In genomic region chr17:13418891-13419290, GRCh38 we compare ENCODE assay signal across 22 cellular contexts.
DNase-seq lines count a peak whose midpoint lies in the region; ATAC-seq, FAIRE-seq and TF ChIP-seq lines count a peak whose summit lies in the region.
"Had no signal": no experiment of that assay in that cellular context is flagged by ENCODE, and none has a peak within 500 bp of the region (broad histone marks: within the 10 kb centered on the region; RNA-seq: fewer than 3 reads in every experiment).

No MANE protein-coding gene starts in this region.

- TF ChIP-seq RAD21 in IMR-90 (IDR thresholded peaks at IDR 0.05; ENCODE audit: low read length) = no peak

- DNase-seq in Caco-2 = no peak
- peak; percentile 45 for DNase-seq in IMR-90
- DNase-seq in RPMI7951 (ENCODE audit: low read depth) = peak; percentile 5
- peak; percentile 39 for DNase-seq in bronchial epithelial cell (ENCODE audit: low read depth)
- no peak for DNase-seq in substantia nigra (lab: John Stamatoyannopoulos, UW)
- no peak for DNase-seq in C1 segment of cervical spinal cord (lab: John Stamatoyannopoulos, UW)
- no peak for DNase-seq in mesendoderm
- DNase-seq: 8988T; CD8-positive, alpha-beta T cell; DMS 273 treated with DMSO at 0.1 percent for 48 hours; DMS53; DND-41; EL; HFFc6 had no signal

- H3K56ac ChIP-seq in IMR-90 (ENCODE audit: extremely low read depth, insufficient read depth, low read length) (no peak overlapping the region), mesendoderm (ENCODE audit: low read length) (no peak overlapping the region)

- ATAC-seq in IMR-90 (ENCODE audit: low read depth) = 0 out of 2 replicates have a peak, but pooled peaks have one; percentile 18
- no peak for ATAC-seq in GM19023 (IDR thresholded peaks at IDR 0.05; ENCODE audit: unreplicated experiment)
- ATAC-seq: CD8-positive, alpha-beta T cell; GM12878; HCT116 had no signal

- peak overlapping the region; percentile 50 for H2BK120ac ChIP-seq in IMR-90 (ENCODE audit: low read depth, low read length)
- H2BK120ac ChIP-seq in mesendoderm (ENCODE audit: low read depth, low read length) = no peak overlapping the region

- TF ChIP-seq CTCF in Caco-2 (IDR thresholded peaks at IDR 0.05; ENCODE audit: insufficient read depth in 1 of 2, low read depth in 1 of 2, low read length in 1 of 2, severe bottlenecking in 1 of 2, unreplicated experiment in 1 of 2) = no peak
- TF ChIP-seq CTCF in IMR-90 (conservative IDR thresholded peaks at IDR 0.05; ENCODE audit: low read depth, low read length) = no peak
- TF ChIP-seq CTCF in bronchial epithelial cell (IDR thresholded peaks at IDR 0.05; ENCODE audit: insufficient read depth, low read length, severe bottlenecking) = no peak

- H2AK9ac ChIP-seq in IMR-90 (replicated peaks; ENCODE audit: low read depth, low read length, poor library complexity) = no peak overlapping the region

- H3K4ac ChIP-seq in IMR-90 (ENCODE audit: low read depth, low read length) (no peak overlapping the region), mesendoderm (ENCODE audit: low read depth, low read length) (no peak overlapping the region)

- H2AK5ac ChIP-seq in IMR-90 (ENCODE audit: low read depth, low read length) (peak overlapping the region; percentile 52; the same call in 1 of the 2 replicates), mesendoderm (ENCODE audit: low read length) (no peak overlapping the region)

- H4K20me1 ChIP-seq in IMR-90 (ENCODE audit: insufficient read depth, low read length) = no peaks in the 10 kb centered on the region
- H4K20me1 ChIP-seq: BLaER1 had no signal

- H3K23ac ChIP-seq in IMR-90 (ENCODE audit: low read depth, low read length) = no peak overlapping the region
- H3K23ac ChIP-seq in mesendoderm (ENCODE audit: low read length) = no peak overlapping the region

- H3K9ac ChIP-seq in IMR-90 (ENCODE audit: low read depth, low read length) (no peak overlapping the region), mesendoderm (ENCODE audit: low read length) (no peak overlapping the region)
- H3K9ac ChIP-seq: BLaER1 had no signal

- H3K9me3 Mint-ChIP-seq in Caco-2 (ENCODE audit: unreplicated experiment) = peaks cover 6% of the 10 kb centered on the region
- H3K9me3 Mint-ChIP-seq: CD8-positive, alpha-beta T cell; HFFc6 had no signal

- no peak overlapping the region for H4K91ac ChIP-seq in IMR-90 (ENCODE audit: insufficient read depth, low read depth, low read length)

- no TSS peak for BruUV-seq in Caco-2 (replicated peaks; lab: Mats Ljungman, UMichigan)
- no TSS peak for BruUV-seq in IMR-90 (replicated peaks; lab: Mats Ljungman, UMichigan)

- H3K4me1 ChIP-seq in Caco-2 = peaks cover 39% of the 10 kb centered on the region
- H3K4me1 ChIP-seq in IMR-90 (ENCODE audit: control insufficient read depth, insufficient read depth, low read length) = peaks cover 23% of the 10 kb centered on the region
- no peaks in the 10 kb centered on the region for H3K4me1 ChIP-seq in mesendoderm (ENCODE audit: control insufficient read depth, low read depth, low read length)
- H3K4me1 ChIP-seq: BLaER1 had no signal

- peak overlapping the region; percentile 58 for H3K27ac Mint-ChIP-seq in Caco-2 (ENCODE audit: unreplicated experiment)
- H3K27ac Mint-ChIP-seq: CD8-positive, alpha-beta T cell; HFFc6; IgD-negative memory B cell had no signal

- POLR2A ChIA-PET in Caco-2 (lab: Charles Lee) (no interaction called here), IMR-90 (lab: Charles Lee; ENCODE audit: unreplicated experiment) (no interaction called here)

- no peak overlapping the region for H3K4me2 ChIP-seq in IMR-90 (ENCODE audit: low read depth, low read length)
- H3K4me2 ChIP-seq in mesendoderm (ENCODE audit: low read length) = no peak overlapping the region
- H3K4me2 ChIP-seq: BLaER1 had no signal

- H3K9me1 ChIP-seq in IMR-90 (ENCODE audit: insufficient read depth, low read length) = peaks cover 11% of the 10 kb centered on the region

- H3K14ac ChIP-seq in IMR-90 (replicated peaks; ENCODE audit: low read depth, low read length) = 0 out of 2 replicates have a peak overlapping the region, but pooled peaks have one; percentile 5

- H3K4me3 ChIP-seq in Caco-2 (ENCODE audit: low read depth, low read length) = no peak overlapping the region
- no peak overlapping the region for H3K4me3 ChIP-seq in IMR-90 (ENCODE audit: insufficient read depth, low read depth, low read length)
- H3K4me3 ChIP-seq in bronchial epithelial cell (ENCODE audit: low read depth, low read length) = no peak overlapping the region
- H3K4me3 ChIP-seq in mesendoderm (ENCODE audit: low read length) = no peak overlapping the region
- H3K4me3 ChIP-seq: BLaER1, GM12878 had no signal

- intact Hi-C loops in Caco-2 (cut with micrococcal nuclease; ENCODE audit: unreplicated experiment) = no loop called here
- intact Hi-C loops in IMR-90 (cut with micrococcal nuclease) = loop anchor here (5.0 kb wide), 1 partner anchor 163 kb away; no protein-coding TSS in a partner anchor

- no peaks in the 10 kb centered on the region for H3K79me2 ChIP-seq in mesendoderm (ENCODE audit: control insufficient read depth, insufficient read depth, low read length)

- WGBS in IMR-90 (ENCODE audit: extremely low coverage in 2 of 2, insufficient read length in 1 of 2), 2 experiments = no CpG with 5 or more reads among the region's 2 CpGs
- no CpG with 5 or more reads among the region's 2 CpGs for WGBS in mesendoderm (ENCODE audit: extremely low coverage, insufficient coverage, low lambda C conversion rate)

- H2BK15ac ChIP-seq in IMR-90 (ENCODE audit: low read depth, low read length) (0 out of 3 replicates have a peak overlapping the region, but pooled peaks have one; percentile 6), mesendoderm (replicated peaks; ENCODE audit: low read depth) (no peak overlapping the region)

- H3K36me3 Mint-ChIP-seq in Caco-2 (ENCODE audit: insufficient read depth, unreplicated experiment) = no peaks in the 10 kb centered on the region
- H3K36me3 Mint-ChIP-seq: CD8-positive, alpha-beta T cell; IgD-negative memory B cell had no signal

- CTCF ChIA-PET in Caco-2 (lab: Charles Lee) (no interaction called here), IMR-90 (lab: Yijun Ruan, JAX) (no interaction called here)

- no peak overlapping the region for H2BK20ac ChIP-seq in IMR-90 (ENCODE audit: low read depth, low read length)

- H4K5ac ChIP-seq in IMR-90 (ENCODE audit: low read depth, low read length) (no peak overlapping the region; the same call in 1 of the 2 replicates), mesendoderm (ENCODE audit: low read length) (no peak overlapping the region)

- dilution Hi-C loops in IMR-90 (cut with HindIII; ENCODE audit: low sequenced_read_pairs, unreplicated experiment) = no loop called here

- no peak for FAIRE-seq in bronchial epithelial cell (lab: Jason Lieb, UNC)
- FAIRE-seq: GM12878, GM19239, H54, HTR-8/SVneo had no signal

- H2AFZ ChIP-seq in IMR-90 (replicated peaks; ENCODE audit: low read length, poor library complexity) = peak overlapping the region; percentile 40

- H3K27me3 ChIP-seq in Caco-2 (replicated peaks; ENCODE audit: control insufficient read depth, insufficient read depth, low read length) = no peaks in the 10 kb centered on the region
- no peaks in the 10 kb centered on the region for H3K27me3 ChIP-seq in IMR-90 (ENCODE audit: control insufficient read depth, insufficient read depth, low read length)
- no peaks in the 10 kb centered on the region for H3K27me3 ChIP-seq in bronchial epithelial cell (ENCODE audit: control insufficient read depth, insufficient read depth, low read length)
- H3K27me3 ChIP-seq in mesendoderm (ENCODE audit: insufficient read depth, low read length, poor library complexity) = no peaks in the 10 kb centered on the region
- H3K27me3 ChIP-seq: BLaER1 had no signal

- H3K27ac ChIP-seq in IMR-90 (ENCODE audit: insufficient read depth, low read length) (no peak overlapping the region), substantia nigra (ENCODE audit: low read depth, low read length, poor library complexity, severe bottlenecking) (no peak overlapping the region), mesendoderm (ENCODE audit: low read depth, low read length) (no peak overlapping the region)
- H3K27ac ChIP-seq: BLaER1 had no signal

- no peak for TF ChIP-seq POLR2A in IMR-90 (IDR thresholded peaks at IDR 0.05; ENCODE audit: low read depth, low read length)

- H3K18ac ChIP-seq in IMR-90 (ENCODE audit: low read depth, low read length) (peak overlapping the region; percentile 70; the same call in 1 of the 2 replicates), mesendoderm (ENCODE audit: low read length) (no peak overlapping the region)

- no peaks in the 10 kb centered on the region for H3K27me3 Mint-ChIP-seq in Caco-2 (ENCODE audit: insufficient read depth, unreplicated experiment)

- H3K36me3 ChIP-seq in Caco-2 (ENCODE audit: control insufficient read depth, insufficient read depth, low read length) (no peaks in the 10 kb centered on the region), IMR-90 (ENCODE audit: control insufficient read depth, insufficient read depth, low read length) (no peaks in the 10 kb centered on the region), bronchial epithelial cell (ENCODE audit: control insufficient read depth, insufficient read depth, low read length) (no peaks in the 10 kb centered on the region), mesendoderm (ENCODE audit: control insufficient read depth, insufficient read depth, low read length) (no peaks in the 10 kb centered on the region)
- H3K36me3 ChIP-seq: BLaER1 had no signal

- in situ Hi-C loops in IMR-90 (cut with MboI; ENCODE audit: low sequenced_read_pairs) = no loop called here

- H3K79me1 ChIP-seq in IMR-90 (ENCODE audit: low read depth in 1 of 2, low read length in 2 of 2) (no peaks in the 10 kb centered on the region), mesendoderm (ENCODE audit: low read length) (no peaks in the 10 kb centered on the region)

- H3K9me3 ChIP-seq in Caco-2 (no peaks in the 10 kb centered on the region), IMR-90 (ENCODE audit: control insufficient read depth, insufficient read depth, low read length) (no peaks in the 10 kb centered on the region)
- H3K9me3 ChIP-seq: BLaER1 had no signal

- no peak overlapping the region; a peak in 1 of 4 replicates for H4K8ac ChIP-seq in IMR-90 (ENCODE audit: low read depth in 2 of 2, low read length in 2 of 2)
- H4K8ac ChIP-seq in mesendoderm (ENCODE audit: low read depth, low read length) = no peak overlapping the region

- H2BK5ac ChIP-seq in IMR-90 (ENCODE audit: low read depth, low read length, poor library complexity, severe bottlenecking) (peak overlapping the region; percentile 29), mesendoderm (ENCODE audit: low read length) (no peak overlapping the region)

- peaks cover 28% of the 10 kb centered on the region for H3K4me1 Mint-ChIP-seq in Caco-2 (ENCODE audit: low read depth, unreplicated experiment)
- H3K4me1 Mint-ChIP-seq: IgD-negative memory B cell had no signal

- H3K4me3 Mint-ChIP-seq in Caco-2 (ENCODE audit: unreplicated experiment) = no peak overlapping the region
- H3K4me3 Mint-ChIP-seq: CD8-positive, alpha-beta T cell; HFFc6; IgD-negative memory B cell had no signal

Comparison
In these comparisons a context has a peak if more than half of its experiments do, and no peak if none do; other contexts are left out.
1. DNase-seq: peak in IMR-90 (single experiment), RPMI7951 (single experiment) and bronchial epithelial cell (single experiment); none in Caco-2 (0 of 2), substantia nigra (0 of 49), C1 segment of cervical spinal cord (0 of 14) and mesendoderm (single experiment).